ENCODE assay signal across 9 cellular contexts in genomic region chr15:67241132-67241855, GRCh38. TPM values are rescaled to one million over a fixed set of nuclear protein-coding genes. Genes with fewer than 3 reads are reported as not detected.
DNase-seq lines count a peak whose midpoint lies in the region; ATAC-seq and TF ChIP-seq lines count a peak whose summit lies in the region.
"Had no signal": no experiment of that assay in that cellular context is flagged by ENCODE, and none has a peak within 500 bp of the region (broad histone marks: within the 10 kb centered on the region; RNA-seq: fewer than 3 reads in every experiment).

No MANE protein-coding gene starts in this region.

- TF ChIP-seq POLR2A in transverse colon (IDR thresholded peaks at IDR 0.05), result no peak

- no peaks in the 10 kb centered on the region for H3K9me2 ChIP-seq in MM.1S (replicated peaks; ENCODE audit: insufficient read depth, low read length)

- H3K36me3 ChIP-seq in MM.1S (replicated peaks; ENCODE audit: insufficient read depth, low read length), result 0 out of 2 replicates have a peak, but pooled peaks cover under 1% of the 10 kb centered on the region
- H3K36me3 ChIP-seq in transverse colon, result no peaks in the 10 kb centered on the region
- H3K36me3 ChIP-seq in smooth muscle cell (ENCODE audit: low read depth), result no peaks in the 10 kb centered on the region

- peaks cover 30 to 33% (median 31%) of the 10 kb centered on the region in 3 donors for H3K4me1 Mint-ChIP-seq in naive B cell

- H3K27ac Mint-ChIP-seq in naive B cell, result peak overlapping the region in 4 of 6 donors; percentile 4 to 93 (median 68)

- H3K27me3 ChIP-seq in MM.1S (replicated peaks; ENCODE audit: insufficient read depth, low read length) (no peaks in the 10 kb centered on the region), transverse colon (no peaks in the 10 kb centered on the region), smooth muscle cell (ENCODE audit: low read depth) (no peaks in the 10 kb centered on the region)

- peaks cover 0 to 2% (median 0%) of the 10 kb centered on the region in 7 donors for H3K9me3 Mint-ChIP-seq in naive B cell

- DNase-seq in MM.1S, result peak; percentile 81
- DNase-seq in naive B cell, result no peak
- no peak for DNase-seq in transverse colon
- no peak for DNase-seq in smooth muscle cell (lab: John Stamatoyannopoulos, UW; ENCODE audit: unreplicated experiment)
- no peak for DNase-seq in T1000 (lab: John Stamatoyannopoulos, UW)
- no peak for DNase-seq in NCI-H1436 treated with DMSO at 0.1 percent for 48 hours (lab: John Stamatoyannopoulos, UW)
- DNase-seq: activated gamma-delta T cell had no signal

- TF ChIP-seq EP300 in transverse colon (IDR thresholded peaks at IDR 0.05; ENCODE audit: low read depth), result no peak

- H3K4me1 ChIP-seq in MM.1S (ENCODE audit: low read length) (peaks cover 46% of the 10 kb centered on the region), transverse colon (peaks cover 4 to 32% (median 13%) of the 10 kb centered on the region in 4 donors), smooth muscle cell (ENCODE audit: low read depth) (peaks cover 5% of the 10 kb centered on the region)

- H3K4me2 ChIP-seq in MM.1S (ENCODE audit: low read depth, low read length), result peak overlapping the region; percentile 89
- no peak overlapping the region for H3K4me2 ChIP-seq in smooth muscle cell

- intact Hi-C loops in transverse colon (cut with DNase I; ENCODE audit: low total_unique reads), result no loop called here

- TF ChIP-seq CTCF in MM.1S (IDR thresholded peaks at IDR 0.05; ENCODE audit: low read length) (no peak), transverse colon (IDR thresholded peaks at IDR 0.05) (no peak), smooth muscle cell (IDR thresholded peaks at IDR 0.05; ENCODE audit: borderline replicate concordance, insufficient read depth, poor library complexity, severe bottlenecking) (no peak)

- H3K9ac ChIP-seq in MM.1S (ENCODE audit: low read length) (peak overlapping the region; percentile 18; the same call in 1 of the 2 replicates), smooth muscle cell (ENCODE audit: low read depth) (no peak overlapping the region)

- peaks cover 27% of the 10 kb centered on the region for H3F3A ChIP-seq in MM.1S (ENCODE audit: insufficient read depth, low read length)
- H3F3A ChIP-seq in smooth muscle cell (ENCODE audit: low read depth), result no peaks in the 10 kb centered on the region

- 0 out of 2 replicates have a peak, but pooled peaks cover 3% of the 10 kb centered on the region for H4K20me1 ChIP-seq in MM.1S (ENCODE audit: insufficient read depth, low read length)
- H4K20me1 ChIP-seq in smooth muscle cell (ENCODE audit: low read depth), result peaks cover 67% of the 10 kb centered on the region

- H2AFZ ChIP-seq in MM.1S (ENCODE audit: low read length) (no peak overlapping the region), smooth muscle cell (ENCODE audit: low read depth) (no peak overlapping the region)

- H3K4me3 ChIP-seq in MM.1S (ENCODE audit: low read length) (peak overlapping the region; percentile 50), transverse colon (no peak overlapping the region), smooth muscle cell (no peak overlapping the region)

- peaks cover 0 to 11% of the 10 kb centered on the region in 2 donors for H3K36me3 Mint-ChIP-seq in naive B cell

- H3K27ac ChIP-seq in MM.1S (ENCODE audit: low read length) (peak overlapping the region; percentile 77), transverse colon (no peak overlapping the region), smooth muscle cell (ENCODE audit: low read depth) (no peak overlapping the region)

- H3K9me3 ChIP-seq in MM.1S (replicated peaks; ENCODE audit: insufficient read depth, low read length) (no peaks in the 10 kb centered on the region), transverse colon (no peaks in the 10 kb centered on the region), smooth muscle cell (replicated peaks; ENCODE audit: low read depth) (no peaks in the 10 kb centered on the region)

- H3K4me3 Mint-ChIP-seq in naive B cell, result peak overlapping the region in 5 of 8 donors; percentile 16 to 59 (median 53)

- in situ Hi-C loops in transverse colon (cut with MboI; ENCODE audit: low pct_ligation_motif_present in 1 of 4, low pct_unique_long_range_greater_than_20kb in 1 of 4, low sequenced_read_pairs in 3 of 4), result no loop called here

- H3K27me3 Mint-ChIP-seq in naive B cell, result no peaks in the 10 kb centered on the region

- WGBS in transverse colon (ENCODE audit: low coverage in 1 of 2), 2 donors, result 63 to 96% methylated on average over 4 of the region's 4 CpGs
- 63% methylated on average over 4 of the region's 4 CpGs for whole genome bisulfite sequencing in smooth muscle cell (ENCODE audit: low lambda C conversion rate)

- H3K79me2 ChIP-seq in MM.1S (ENCODE audit: low read length) (peaks cover 78% of the 10 kb centered on the region), smooth muscle cell (ENCODE audit: low read depth) (peaks cover 56% of the 10 kb centered on the region)

- ATAC-seq in GM18867 (IDR thresholded peaks at IDR 0.05; ENCODE audit: unreplicated experiment), result peak; percentile 85
- peak; percentile 84 for ATAC-seq in GM21825 (IDR thresholded peaks at IDR 0.05; ENCODE audit: unreplicated experiment)
- ATAC-seq in naive B cell (ENCODE audit: low read depth in 2 of 2), result peak; percentile 27 to 42

RNA-seq across cellular contexts. Expression of gene AAGAB, which starts 13.2 kb away (rescaled TPM):
- polyA plus RNA-seq in naive B cell (ENCODE audit: low read depth in 6 of 6), result 10 to 100 TPM; 30.7 to 41.8 (median 35.1) TPM
- 100 to 1,000 TPM in 1 of 4 donors, 10 to 100 TPM in 3; 39.7 to 343 (median 54.1) TPM for total RNA-seq in transverse colon
- total RNA-seq in smooth muscle cell, result 38.8 and 39.6 TPM in 2 replicates
- 38.2 and 41.9 TPM in 2 replicates for polyA plus RNA-seq in smooth muscle cell

RNA-seq across cellular contexts. Expression of gene IQCH, which starts 13.3 kb away (rescaled TPM):
- polyA plus RNA-seq in naive B cell (ENCODE audit: low read depth in 6 of 6) (under 1 TPM in 2 of 6 donors, not detected in 4; 0.23 to 0.30 TPM), smooth muscle cell (0.34 and 0.86 TPM in 2 replicates)
- total RNA-seq in transverse colon (1 to 10 TPM in 3 of 4 donors, under 1 TPM in 1; 0.40 to 5.2 (median 1.9) TPM), smooth muscle cell (2.9 and 3.2 TPM in 2 replicates)

Comparison
In these comparisons a context has a peak if more than half of its experiments do, and no peak if none do; other contexts are left out.
1. ATAC-seq: peak in every context shown above with its lines; median percentile 85 in GM18867; 84 in GM21825; 34 in naive B cell.